Comparison of ENCODE assay signal across 1 cellular context in the genomic region with DNA sequence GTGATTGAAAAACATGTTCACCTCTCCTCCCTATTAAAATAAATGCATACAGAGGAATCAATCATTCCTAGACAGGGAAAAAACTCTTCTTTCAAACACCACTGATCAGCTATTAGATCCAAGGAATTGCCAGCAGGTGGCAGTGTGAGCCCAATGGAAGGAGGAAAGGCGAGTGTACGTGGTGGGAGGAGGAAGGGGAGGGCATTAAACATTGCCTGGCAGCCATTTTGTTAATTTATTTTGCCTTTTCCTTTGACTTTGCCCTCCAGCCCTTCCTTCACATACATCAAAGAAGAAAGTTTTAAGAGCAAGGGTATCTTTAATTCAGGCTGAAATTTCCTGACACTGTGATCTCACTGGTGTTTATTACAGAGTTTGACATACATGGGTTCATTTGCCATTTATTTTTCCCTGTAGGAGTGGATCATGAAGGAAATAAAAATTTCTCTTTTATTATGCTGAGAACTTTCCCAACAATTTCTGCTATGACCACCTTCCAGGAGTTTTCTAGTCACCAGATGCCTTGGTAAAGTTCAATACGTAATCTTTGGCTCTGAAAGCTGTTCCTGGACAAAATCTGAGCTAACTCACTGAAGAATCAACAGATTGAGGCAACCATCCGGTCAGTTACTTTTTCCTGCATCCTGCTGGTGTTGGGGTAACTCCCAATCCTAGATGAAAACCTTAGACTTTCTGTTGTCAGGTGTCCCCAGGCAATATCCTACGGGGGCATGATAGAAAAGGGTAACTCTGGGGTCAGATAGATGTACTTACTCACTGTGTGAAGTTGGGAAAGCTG.
TF ChIP-seq lines count a peak whose summit lies in the region.

No MANE protein-coding gene starts in this region.

TF ChIP-seq in endothelial cell of umbilical vein, 7 proteins besides CTCF, POLR2A, EP300 and RAD21:
- TF ChIP-seq, protein P1, sequence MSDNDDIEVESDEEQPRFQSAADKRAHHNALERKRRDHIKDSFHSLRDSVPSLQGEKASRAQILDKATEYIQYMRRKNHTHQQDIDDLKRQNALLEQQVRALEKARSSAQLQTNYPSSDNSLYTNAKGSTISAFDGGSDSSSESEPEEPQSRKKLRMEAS (IDR thresholded peaks at IDR 0.05; ENCODE audit: insufficient read depth, insufficient read length), result no peak
- TF ChIP-seq EZH2 (IDR thresholded peaks at IDR 0.05; ENCODE audit: borderline replicate concordance, low read depth, low read length, severe bottlenecking) (no peak), MYC (IDR thresholded peaks at IDR 0.05; ENCODE audit: low read depth, low read length) (no peak), GATA2 (IDR thresholded peaks at IDR 0.05; ENCODE audit: insufficient read depth, insufficient read length, low read depth, low read length) (no peak), POLR2AphosphoS5 (IDR thresholded peaks at IDR 0.05; ENCODE audit: insufficient read depth, low read depth, low read length) (no peak), JUN (IDR thresholded peaks at IDR 0.05; ENCODE audit: borderline replicate concordance, insufficient read depth, insufficient read length, low read depth) (no peak), FOS (IDR thresholded peaks at IDR 0.05; ENCODE audit: borderline replicate concordance, insufficient read depth, low read length) (no peak)
